Comparison of ENCODE assay signal across 18 cellular contexts in genomic region chr14:105117710-105118385, GRCh38. TPM values are rescaled to one million over a fixed set of nuclear protein-coding genes. Genes with fewer than 3 reads are reported as not detected.
DNase-seq lines count a peak whose midpoint lies in the region; ATAC-seq, FAIRE-seq and TF ChIP-seq lines count a peak whose summit lies in the region.
"Had no signal": no experiment of that assay in that cellular context is flagged by ENCODE, and none has a peak within 500 bp of the region (broad histone marks: within the 10 kb centered on the region; RNA-seq: fewer than 3 reads in every experiment).

No MANE protein-coding gene starts in this region.

- peak overlapping the region; percentile 71 for H3K27ac ChIP-seq in urinary bladder (ENCODE audit: low read depth)
- no peak overlapping the region for H3K27ac ChIP-seq in CD4-positive, alpha-beta T cell (ENCODE audit: low read depth, low read length)
- H3K27ac ChIP-seq: RWPE1 had no signal

- no peaks in the 10 kb centered on the region for H3K27me3 ChIP-seq in bronchial epithelial cell (ENCODE audit: control insufficient read depth, insufficient read depth, low read length)
- H3K27me3 ChIP-seq in CD4-positive, alpha-beta T cell (ENCODE audit: control insufficient read depth, insufficient read depth, low read length): no peaks in the 10 kb centered on the region

- POLR2A ChIA-PET in CD4-positive, alpha-beta T cell (lab: Charles Lee): no interaction called here

- peaks cover 15% of the 10 kb centered on the region for H3K9me3 ChIP-seq in CD4-positive, alpha-beta T cell (ENCODE audit: control insufficient read depth, low read length)

- H3K4me1 Mint-ChIP-seq in mesothelial cell of epicardium: peaks cover 49% of the 10 kb centered on the region
- H3K4me1 Mint-ChIP-seq in CD4-positive, alpha-beta T cell (ENCODE audit: low read depth): no peaks in the 10 kb centered on the region

- H3K27me3 Mint-ChIP-seq in mesothelial cell of epicardium (ENCODE audit: low read depth): no peaks in the 10 kb centered on the region
- H3K27me3 Mint-ChIP-seq in CD4-positive, alpha-beta T cell: peaks cover 28% of the 10 kb centered on the region

- TF ChIP-seq CTCF in bronchial epithelial cell (IDR thresholded peaks at IDR 0.05; ENCODE audit: insufficient read depth, low read length, severe bottlenecking) (no peak), mesothelial cell of epicardium (IDR thresholded peaks at IDR 0.05; ENCODE audit: unreplicated experiment) (no peak)
- TF ChIP-seq CTCF in CD4-positive, alpha-beta T cell (IDR thresholded peaks at IDR 0.05): no peak

- intact Hi-C loops in CD4-positive, alpha-beta T cell (cut with DNase I, micrococcal nuclease): no loop called here

- peak overlapping the region; percentile 95 for H3K27ac Mint-ChIP-seq in mesothelial cell of epicardium
- no peak overlapping the region for H3K27ac Mint-ChIP-seq in CD4-positive, alpha-beta T cell

- no peaks in the 10 kb centered on the region for H3K4me1 ChIP-seq in urinary bladder (ENCODE audit: insufficient read depth)
- H3K4me1 ChIP-seq: HAP-1 had no signal

- H3K4me3 ChIP-seq in bronchial epithelial cell (ENCODE audit: low read depth, low read length) (no peak overlapping the region), urinary bladder (ENCODE audit: low read depth, low read length) (no peak overlapping the region)
- H3K4me3 ChIP-seq: HAP-1 had no signal

- H3K4me3 Mint-ChIP-seq in mesothelial cell of epicardium: no peak overlapping the region
- H3K4me3 Mint-ChIP-seq in CD4-positive, alpha-beta T cell: no peak overlapping the region

- peaks cover 21% of the 10 kb centered on the region for H3K9me3 Mint-ChIP-seq in mesothelial cell of epicardium
- H3K9me3 Mint-ChIP-seq in CD4-positive, alpha-beta T cell: peaks cover 4% of the 10 kb centered on the region

- no peaks in the 10 kb centered on the region for H3K36me3 ChIP-seq in bronchial epithelial cell (ENCODE audit: control insufficient read depth, insufficient read depth, low read length)
- no peaks in the 10 kb centered on the region for H3K36me3 ChIP-seq in urinary bladder (ENCODE audit: insufficient read depth)
- H3K36me3 ChIP-seq: HAP-1 had no signal

- peak; percentile 43 for DNase-seq in activated CD8-positive, alpha-beta memory T cell treated with anti-CD3 and anti-CD28 coated beads, Interleukin-2, amount 50 U/mL, for 48 hours
- DNase-seq in activated CD8-positive, alpha-beta memory T cell treated with anti-CD3 and anti-CD28 coated beads, Interleukin-2, amount 50 U/mL, for 4 hours: no peak
- DNase-seq in bronchial epithelial cell (ENCODE audit: low read depth) (no peak), mesothelial cell of epicardium (ENCODE audit: low spot score in 2 of 2, unreplicated experiment in 2 of 2) (peak in 1 of 2 experiments; percentile 34), kidney tubule cell (ENCODE audit: low spot score) (no peak)
- DNase-seq in CD4-positive, alpha-beta T cell: no peak
- DNase-seq: GF-D8; NCI-H1930; NCI-H526 treated with DMSO at 0.1 percent for 48 hours; NK-92 treated with Interleukin-12 subunit alpha and Interleukin-12 subunit beta, amount 100 ng/mL, for 24 hours; OCI-M1 had no signal

- peak; percentile 79 for FAIRE-seq in bronchial epithelial cell (lab: Jason Lieb, UNC)
- FAIRE-seq: GM12891, GM18507 had no signal

- peaks cover 4% of the 10 kb centered on the region for H3K36me3 Mint-ChIP-seq in mesothelial cell of epicardium
- H3K36me3 Mint-ChIP-seq in CD4-positive, alpha-beta T cell (ENCODE audit: low read depth): no peaks in the 10 kb centered on the region

- 90% methylated on average over 7 of the region's 7 CpGs for WGBS in urinary bladder

- no peak for ATAC-seq in CD4-positive, alpha-beta T cell (ENCODE audit: poor library complexity)
- no peak for ATAC-seq in HG02678 (IDR thresholded peaks at IDR 0.05; ENCODE audit: unreplicated experiment)

- CTCF ChIA-PET in CD4-positive, alpha-beta T cell (lab: Charles Lee): no interaction called here

RNA-seq across cellular contexts. Expression of gene JAG2, which starts 50.7 kb away (rescaled TPM):
- total RNA-seq in bronchial epithelial cell (31.6 and 45.3 TPM in 2 replicates), mesothelial cell of epicardium (33.7 to 38.9 TPM (median 33.9 TPM) in 3 replicates), urinary bladder (11.2 TPM)
- 22.4 TPM for polyA plus RNA-seq in urinary bladder
- 1 to 10 TPM in 1 of 2 experiments, under 1 TPM in 1; 0.66 to 1.3 TPM for total RNA-seq in CD4-positive, alpha-beta T cell

RNA-seq across cellular contexts. Expression of gene GPR132, which starts 52.6 kb away (rescaled TPM):
- 0.13 TPM in 1 of 2 replicates, not detected in the other for total RNA-seq in bronchial epithelial cell
- total RNA-seq in mesothelial cell of epicardium: 1.0 to 1.6 TPM (median 1.1 TPM) in 3 replicates
- total RNA-seq in urinary bladder: 1.7 TPM
- 1.3 TPM for polyA plus RNA-seq in urinary bladder
- total RNA-seq in CD4-positive, alpha-beta T cell: 10 to 100 TPM; 64.4 to 66.7 TPM
- total RNA-seq: A172 had no signal

Comparison
In these comparisons a context has a peak if more than half of its experiments do, and no peak if none do; other contexts are left out.
1. RNA of gene GPR132, which starts 52.6 kb away (total RNA-seq): 64.4 to 66.7 TPM in CD4-positive, alpha-beta T cell; 1.7 TPM in urinary bladder (single experiment), 1.0 to 1.6 TPM in mesothelial cell of epicardium and 0.13 TPM in bronchial epithelial cell; every median in the first group is over 10 times any median in the second.